ENCODE assay signal across 1 cellular context in the genomic region with DNA sequence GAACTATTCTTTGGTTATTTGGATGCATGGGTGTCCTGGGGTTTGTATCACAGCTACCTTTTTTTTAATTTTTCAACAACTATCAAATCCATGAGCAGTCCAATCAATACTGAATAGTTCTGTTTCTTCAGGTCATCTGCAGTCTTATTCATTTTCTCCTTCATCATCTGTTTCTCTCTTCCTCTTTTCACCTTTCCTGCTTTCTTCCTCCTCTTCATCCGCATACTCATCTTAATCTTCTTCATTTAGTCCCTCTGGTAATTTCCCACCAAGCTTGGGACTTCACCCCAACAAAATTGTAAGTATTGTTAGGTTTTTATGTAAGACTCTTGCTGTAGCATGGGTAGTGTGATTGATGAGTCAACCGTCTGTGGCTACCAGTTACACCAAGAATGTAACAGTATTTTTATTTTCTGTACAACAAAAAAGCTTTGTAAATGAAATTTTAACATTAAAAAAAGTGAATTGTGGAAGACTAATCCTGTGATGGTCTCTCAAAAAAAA.
TF ChIP-seq lines count a peak whose summit lies in the region.

No MANE protein-coding gene starts in this region.

TF ChIP-seq in GM23338, 12 proteins besides CTCF, POLR2A, EP300 and RAD21 (continued from another document):
- TF ChIP-seq, protein P1, sequence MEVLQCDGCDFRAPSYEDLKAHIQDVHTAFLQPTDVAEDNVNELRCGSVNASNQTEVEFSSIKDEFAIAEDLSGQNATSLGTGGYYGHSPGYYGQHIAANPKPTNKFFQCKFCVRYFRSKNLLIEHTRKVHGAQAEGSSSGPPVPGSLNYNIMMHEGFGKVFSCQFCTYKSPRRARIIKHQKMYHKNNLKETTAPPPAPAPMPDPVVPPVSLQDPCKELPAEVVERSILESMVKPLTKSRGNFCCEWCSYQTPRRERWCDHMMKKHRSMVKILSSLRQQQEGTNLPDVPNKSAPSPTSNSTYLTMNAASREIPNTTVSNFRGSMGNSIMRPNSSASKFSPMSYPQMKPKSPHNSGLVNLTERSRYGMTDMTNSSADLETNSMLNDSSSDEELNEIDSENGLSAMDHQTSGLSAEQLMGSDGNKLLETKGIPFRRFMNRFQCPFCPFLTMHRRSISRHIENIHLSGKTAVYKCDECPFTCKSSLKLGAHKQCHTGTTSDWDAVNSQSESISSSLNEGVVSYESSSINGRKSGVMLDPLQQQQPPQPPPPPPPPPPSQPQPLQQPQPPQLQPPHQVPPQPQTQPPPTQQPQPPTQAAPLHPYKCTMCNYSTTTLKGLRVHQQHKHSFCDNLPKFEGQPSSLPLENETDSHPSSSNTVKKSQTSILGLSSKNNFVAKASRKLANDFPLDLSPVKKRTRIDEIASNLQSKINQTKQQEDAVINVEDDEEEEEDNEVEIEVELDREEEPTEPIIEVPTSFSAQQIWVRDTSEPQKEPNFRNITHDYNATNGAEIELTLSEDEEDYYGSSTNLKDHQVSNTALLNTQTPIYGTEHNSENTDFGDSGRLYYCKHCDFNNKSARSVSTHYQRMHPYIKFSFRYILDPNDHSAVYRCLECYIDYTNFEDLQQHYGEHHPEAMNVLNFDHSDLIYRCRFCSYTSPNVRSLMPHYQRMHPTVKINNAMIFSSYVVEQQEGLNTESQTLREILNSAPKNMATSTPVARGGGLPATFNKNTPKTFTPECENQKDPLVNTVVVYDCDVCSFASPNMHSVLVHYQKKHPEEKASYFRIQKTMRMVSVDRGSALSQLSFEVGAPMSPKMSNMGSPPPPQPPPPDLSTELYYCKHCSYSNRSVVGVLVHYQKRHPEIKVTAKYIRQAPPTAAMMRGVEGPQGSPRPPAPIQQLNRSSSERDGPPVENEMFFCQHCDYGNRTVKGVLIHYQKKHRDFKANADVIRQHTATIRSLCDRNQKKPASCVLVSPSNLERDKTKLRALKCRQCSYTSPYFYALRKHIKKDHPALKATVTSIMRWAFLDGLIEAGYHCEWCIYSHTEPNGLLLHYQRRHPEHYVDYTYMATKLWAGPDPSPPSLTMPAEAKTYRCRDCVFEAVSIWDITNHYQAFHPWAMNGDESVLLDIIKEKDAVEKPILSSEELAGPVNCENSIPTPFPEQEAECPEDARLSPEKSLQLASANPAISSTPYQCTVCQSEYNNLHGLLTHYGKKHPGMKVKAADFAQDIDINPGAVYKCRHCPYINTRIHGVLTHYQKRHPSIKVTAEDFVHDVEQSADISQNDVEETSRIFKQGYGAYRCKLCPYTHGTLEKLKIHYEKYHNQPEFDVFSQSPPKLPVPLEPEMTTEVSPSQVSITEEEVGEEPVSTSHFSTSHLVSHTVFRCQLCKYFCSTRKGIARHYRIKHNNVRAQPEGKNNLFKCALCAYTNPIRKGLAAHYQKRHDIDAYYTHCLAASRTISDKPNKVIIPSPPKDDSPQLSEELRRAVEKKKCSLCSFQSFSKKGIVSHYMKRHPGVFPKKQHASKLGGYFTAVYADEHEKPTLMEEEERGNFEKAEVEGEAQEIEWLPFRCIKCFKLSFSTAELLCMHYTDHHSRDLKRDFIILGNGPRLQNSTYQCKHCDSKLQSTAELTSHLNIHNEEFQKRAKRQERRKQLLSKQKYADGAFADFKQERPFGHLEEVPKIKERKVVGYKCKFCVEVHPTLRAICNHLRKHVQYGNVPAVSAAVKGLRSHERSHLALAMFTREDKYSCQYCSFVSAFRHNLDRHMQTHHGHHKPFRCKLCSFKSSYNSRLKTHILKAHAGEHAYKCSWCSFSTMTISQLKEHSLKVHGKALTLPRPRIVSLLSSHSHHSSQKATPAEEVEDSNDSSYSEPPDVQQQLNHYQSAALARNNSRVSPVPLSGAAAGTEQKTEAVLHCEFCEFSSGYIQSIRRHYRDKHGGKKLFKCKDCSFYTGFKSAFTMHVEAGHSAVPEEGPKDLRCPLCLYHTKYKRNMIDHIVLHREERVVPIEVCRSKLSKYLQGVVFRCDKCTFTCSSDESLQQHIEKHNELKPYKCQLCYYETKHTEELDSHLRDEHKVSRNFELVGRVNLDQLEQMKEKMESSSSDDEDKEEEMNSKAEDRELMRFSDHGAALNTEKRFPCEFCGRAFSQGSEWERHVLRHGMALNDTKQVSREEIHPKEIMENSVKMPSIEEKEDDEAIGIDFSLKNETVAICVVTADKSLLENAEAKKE (CRISPR knock-in tag; IDR thresholded peaks at IDR 0.05) = no peak
- no peak for TF ChIP-seq NANOG (IDR thresholded peaks at IDR 0.05; ENCODE audit: borderline replicate concordance)
- TF ChIP-seq ZNF331 (CRISPR knock-in tag; IDR thresholded peaks at IDR 0.05; ENCODE audit: low read depth) = no peak
- TF ChIP-seq POLR2AphosphoS5 (IDR thresholded peaks at IDR 0.05; ENCODE audit: low read depth) = no peak
- no peak for TF ChIP-seq STAT1 (IDR thresholded peaks at IDR 0.05; ENCODE audit: unreplicated experiment)
- TF ChIP-seq EZH2 (IDR thresholded peaks at IDR 0.05; ENCODE audit: low read depth, unreplicated experiment) = no peak
- TF ChIP-seq EZH2phosphoT487 (IDR thresholded peaks at IDR 0.05; ENCODE audit: unreplicated experiment) = no peak
- TF ChIP-seq ZNF114 (CRISPR knock-in tag; IDR thresholded peaks at IDR 0.05) = no peak
- no peak for TF ChIP-seq CREB1 (CRISPR knock-in tag; IDR thresholded peaks at IDR 0.05; ENCODE audit: low read depth)
- TF ChIP-seq, protein P2, sequence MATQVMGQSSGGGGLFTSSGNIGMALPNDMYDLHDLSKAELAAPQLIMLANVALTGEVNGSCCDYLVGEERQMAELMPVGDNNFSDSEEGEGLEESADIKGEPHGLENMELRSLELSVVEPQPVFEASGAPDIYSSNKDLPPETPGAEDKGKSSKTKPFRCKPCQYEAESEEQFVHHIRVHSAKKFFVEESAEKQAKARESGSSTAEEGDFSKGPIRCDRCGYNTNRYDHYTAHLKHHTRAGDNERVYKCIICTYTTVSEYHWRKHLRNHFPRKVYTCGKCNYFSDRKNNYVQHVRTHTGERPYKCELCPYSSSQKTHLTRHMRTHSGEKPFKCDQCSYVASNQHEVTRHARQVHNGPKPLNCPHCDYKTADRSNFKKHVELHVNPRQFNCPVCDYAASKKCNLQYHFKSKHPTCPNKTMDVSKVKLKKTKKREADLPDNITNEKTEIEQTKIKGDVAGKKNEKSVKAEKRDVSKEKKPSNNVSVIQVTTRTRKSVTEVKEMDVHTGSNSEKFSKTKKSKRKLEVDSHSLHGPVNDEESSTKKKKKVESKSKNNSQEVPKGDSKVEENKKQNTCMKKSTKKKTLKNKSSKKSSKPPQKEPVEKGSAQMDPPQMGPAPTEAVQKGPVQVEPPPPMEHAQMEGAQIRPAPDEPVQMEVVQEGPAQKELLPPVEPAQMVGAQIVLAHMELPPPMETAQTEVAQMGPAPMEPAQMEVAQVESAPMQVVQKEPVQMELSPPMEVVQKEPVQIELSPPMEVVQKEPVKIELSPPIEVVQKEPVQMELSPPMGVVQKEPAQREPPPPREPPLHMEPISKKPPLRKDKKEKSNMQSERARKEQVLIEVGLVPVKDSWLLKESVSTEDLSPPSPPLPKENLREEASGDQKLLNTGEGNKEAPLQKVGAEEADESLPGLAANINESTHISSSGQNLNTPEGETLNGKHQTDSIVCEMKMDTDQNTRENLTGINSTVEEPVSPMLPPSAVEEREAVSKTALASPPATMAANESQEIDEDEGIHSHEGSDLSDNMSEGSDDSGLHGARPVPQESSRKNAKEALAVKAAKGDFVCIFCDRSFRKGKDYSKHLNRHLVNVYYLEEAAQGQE (IDR thresholded peaks at IDR 0.05; ENCODE audit: unreplicated experiment) = no peak
